ENCODE assay signal across 8 cellular contexts in genomic region chr2:219627105-219628100, GRCh38. TPM values are rescaled to one million over a fixed set of nuclear protein-coding genes. Genes with fewer than 3 reads are reported as not detected.
A peak's percentile ranks its signal among the peaks of the same experiment; 100 is the strongest.
DNase-seq lines count a peak whose midpoint lies in the region; ATAC-seq and TF ChIP-seq lines count a peak whose summit lies in the region.

TSS of gene SLC4A3 (plus strand) at chr2:219627630. CDS start at chr2:219627993, 363 bp downstream.

- peak within 1 kb of the TSS; percentile 37 to 85 for H3K4me3 Mint-ChIP-seq in CD14-positive monocyte
- peak within 1 kb of the TSS; percentile 66 for H3K4me3 Mint-ChIP-seq in activated naive CD4-positive, alpha-beta T cell treated with anti-CD3 and anti-CD28 coated beads, Interleukin-2, amount 10 ng/mL, durations not matched to agents 7 days and 5 days

- H3K27ac ChIP-seq in prostate gland = peak within 1 kb of the TSS in 1 of 2 donors; percentile 51

- TF ChIP-seq CTCF in CD14-positive monocyte (IDR thresholded peaks at IDR 0.05) = no peak
- TF ChIP-seq CTCF in prostate gland (IDR thresholded peaks at IDR 0.05) = no peak

- H3K36me3 Mint-ChIP-seq in CD14-positive monocyte = no peaks in the 10 kb centered on the region
- H3K36me3 Mint-ChIP-seq in activated naive CD4-positive, alpha-beta T cell treated with anti-CD3 and anti-CD28 coated beads, Interleukin-2, amount 10 ng/mL, durations not matched to agents 7 days and 5 days = no peaks in the 10 kb centered on the region

- H3K9me3 Mint-ChIP-seq in CD14-positive monocyte = peaks cover 0 to 13% (median 3%) of the 10 kb centered on the region in 7 donors
- no peaks in the 10 kb centered on the region for H3K9me3 Mint-ChIP-seq in activated naive CD4-positive, alpha-beta T cell treated with anti-CD3 and anti-CD28 coated beads, Interleukin-2, amount 10 ng/mL, durations not matched to agents 7 days and 5 days

- H3K27me3 ChIP-seq in prostate gland (replicated peaks; ENCODE audit: insufficient read depth) = no peaks in the 10 kb centered on the region

- peaks cover 30 to 51% (median 46%) of the 10 kb centered on the region in 3 donors for H3K27me3 Mint-ChIP-seq in CD14-positive monocyte (ENCODE audit: low read depth in 3 of 3)
- H3K27me3 Mint-ChIP-seq in activated naive CD4-positive, alpha-beta T cell treated with anti-CD3 and anti-CD28 coated beads, Interleukin-2, amount 10 ng/mL, durations not matched to agents 7 days and 5 days = peaks cover 71% of the 10 kb centered on the region

- WGBS in prostate gland = 6% methylated on average over 47 of the region's 103 CpGs

- DNase-seq in CD14-positive monocyte (ENCODE audit: low spot score) = no peak
- DNase-seq in HPDE6-E6E7 (ENCODE audit: extremely low spot score) = peak; percentile 55
- DNase-seq in activated naive CD4-positive, alpha-beta T cell treated with anti-CD3 and anti-CD28 coated beads, Interleukin-2, amount 10 ng/mL, durations not matched to agents 7 days and 5 days = peak; percentile 29
- peak; percentile 69 for DNase-seq in Right ventricle myocardium superior
- DNase-seq in prostate gland (ENCODE audit: low spot score) = no peak
- no peak for DNase-seq in MV-4-11 (lab: John Stamatoyannopoulos, UW)
- no peak for DNase-seq in medulla oblongata (ENCODE audit: extremely low spot score)

- H3K9me3 ChIP-seq in prostate gland = no peaks in the 10 kb centered on the region

- no peak for TF ChIP-seq POLR2A in prostate gland (IDR thresholded peaks at IDR 0.05)

- CTCF ChIA-PET in activated naive CD4-positive, alpha-beta T cell treated with anti-CD3 and anti-CD28 coated beads, Interleukin-2, amount 10 ng/mL, durations not matched to agents 7 days and 5 days (lab: Charles Lee) = no interaction called here

- H3K4me1 ChIP-seq in prostate gland (replicated peaks) = no peaks in the 10 kb centered on the region

- no peaks in the 10 kb centered on the region for H3K36me3 ChIP-seq in prostate gland

- H3K4me1 Mint-ChIP-seq in CD14-positive monocyte = peaks cover 11% of the 10 kb centered on the region
- peaks cover 5% of the 10 kb centered on the region for H3K4me1 Mint-ChIP-seq in activated naive CD4-positive, alpha-beta T cell treated with anti-CD3 and anti-CD28 coated beads, Interleukin-2, amount 10 ng/mL, durations not matched to agents 7 days and 5 days

- intact Hi-C loops in CD14-positive monocyte (cut with micrococcal nuclease) (no loop called here), Right ventricle myocardium superior (cut with DNase I) (no loop called here), prostate gland (cut with DNase I) (no loop called here)

- H3K27ac Mint-ChIP-seq in CD14-positive monocyte = peak within 1 kb of the TSS in 2 of 7 donors; percentile 9 to 18
- H3K27ac Mint-ChIP-seq in activated naive CD4-positive, alpha-beta T cell treated with anti-CD3 and anti-CD28 coated beads, Interleukin-2, amount 10 ng/mL, durations not matched to agents 7 days and 5 days = no peak within 1 kb of the TSS

- peak within 1 kb of the TSS; percentile 53 to 63 for H3K4me3 ChIP-seq in prostate gland

- ATAC-seq in Right ventricle myocardium superior (ENCODE audit: poor library complexity) = peak; percentile 20
- no peak for ATAC-seq in HG02623 (IDR thresholded peaks at IDR 0.05; ENCODE audit: unreplicated experiment)

RNA-seq across cellular contexts. Expression of gene SLC4A3, which starts in this region (rescaled TPM):
- polyA plus RNA-seq in CD14-positive monocyte = not detected
- total RNA-seq in Right ventricle myocardium superior (503 TPM), prostate gland (10 to 100 TPM in 1 of 2 donors, 1 to 10 TPM in 1; 7.6 to 44.6 TPM)

Comparison
In these comparisons a context has a peak if more than half of its experiments do, and no peak if none do; other contexts are left out.
1. RNA of gene SLC4A3 (total RNA-seq): 503 TPM in Right ventricle myocardium superior (single experiment); 7.6 to 44.6 TPM in prostate gland; every median in the first group is over 10 times any median in the second.
2. DNase-seq: peak in HPDE6-E6E7 (single experiment), activated naive CD4-positive, alpha-beta T cell treated with anti-CD3 and anti-CD28 coated beads, Interleukin-2, amount 10 ng/mL, durations not matched to agents 7 days and 5 days (single experiment) and Right ventricle myocardium superior (single experiment); none in CD14-positive monocyte (single experiment), prostate gland (single experiment), MV-4-11 (single experiment) and medulla oblongata (single experiment).